Comparison of ENCODE assay signal across 1 cellular context in genomic region chr2:167253025-167253424, GRCh38.
TF ChIP-seq lines count a peak whose summit lies in the region.

No MANE protein-coding gene starts in this region.

TF ChIP-seq in HepG2, 621 proteins besides CTCF, POLR2A, EP300 and RAD21 (continued from another document):
- TF ChIP-seq PAXIP1 (CRISPR knock-in tag; conservative IDR thresholded peaks at IDR 0.05) = no peak
- TF ChIP-seq HOXA5 (CRISPR knock-in tag; IDR thresholded peaks at IDR 0.05) = no peak
- TF ChIP-seq ZNF441 (CRISPR knock-in tag; IDR thresholded peaks at IDR 0.05; ENCODE audit: borderline replicate concordance) = no peak
- TF ChIP-seq MAFF (IDR thresholded peaks at IDR 0.05; ENCODE audit: low read depth, low read length) = no peak
- TF ChIP-seq ZFY (CRISPR knock-in tag; IDR thresholded peaks at IDR 0.05) = no peak
- TF ChIP-seq, protein P1, sequence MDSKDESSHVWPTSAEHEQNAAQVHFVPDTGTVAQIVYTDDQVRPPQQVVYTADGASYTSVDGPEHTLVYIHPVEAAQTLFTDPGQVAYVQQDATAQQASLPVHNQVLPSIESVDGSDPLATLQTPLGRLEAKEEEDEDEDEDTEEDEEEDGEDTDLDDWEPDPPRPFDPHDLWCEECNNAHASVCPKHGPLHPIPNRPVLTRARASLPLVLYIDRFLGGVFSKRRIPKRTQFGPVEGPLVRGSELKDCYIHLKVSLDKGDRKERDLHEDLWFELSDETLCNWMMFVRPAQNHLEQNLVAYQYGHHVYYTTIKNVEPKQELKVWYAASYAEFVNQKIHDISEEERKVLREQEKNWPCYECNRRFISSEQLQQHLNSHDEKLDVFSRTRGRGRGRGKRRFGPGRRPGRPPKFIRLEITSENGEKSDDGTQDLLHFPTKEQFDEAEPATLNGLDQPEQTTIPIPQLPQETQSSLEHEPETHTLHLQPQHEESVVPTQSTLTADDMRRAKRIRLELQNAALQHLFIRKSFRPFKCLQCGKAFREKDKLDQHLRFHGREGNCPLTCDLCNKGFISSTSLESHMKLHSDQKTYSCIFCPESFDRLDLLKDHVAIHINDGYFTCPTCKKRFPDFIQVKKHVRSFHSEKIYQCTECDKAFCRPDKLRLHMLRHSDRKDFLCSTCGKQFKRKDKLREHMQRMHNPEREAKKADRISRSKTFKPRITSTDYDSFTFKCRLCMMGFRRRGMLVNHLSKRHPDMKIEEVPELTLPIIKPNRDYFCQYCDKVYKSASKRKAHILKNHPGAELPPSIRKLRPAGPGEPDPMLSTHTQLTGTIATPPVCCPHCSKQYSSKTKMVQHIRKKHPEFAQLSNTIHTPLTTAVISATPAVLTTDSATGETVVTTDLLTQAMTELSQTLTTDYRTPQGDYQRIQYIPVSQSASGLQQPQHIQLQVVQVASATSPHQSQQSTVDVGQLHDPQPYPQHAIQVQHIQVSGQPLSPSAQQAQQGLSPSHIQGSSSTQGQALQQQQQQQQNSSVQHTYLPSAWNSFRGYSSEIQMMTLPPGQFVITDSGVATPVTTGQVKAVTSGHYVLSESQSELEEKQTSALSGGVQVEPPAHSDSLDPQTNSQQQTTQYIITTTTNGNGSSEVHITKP (CRISPR knock-in tag; IDR thresholded peaks at IDR 0.05; ENCODE audit: low read depth) = no peak
- TF ChIP-seq JDP2 (CRISPR knock-in tag; IDR thresholded peaks at IDR 0.05; ENCODE audit: borderline replicate concordance) = no peak
- TF ChIP-seq ZNF652 (CRISPR knock-in tag; IDR thresholded peaks at IDR 0.05; ENCODE audit: borderline replicate concordance, low read depth) = no peak
